In genomic region chr1:8763888-8764287, GRCh38 we compare ENCODE assay signal across 12 cellular contexts. TPM values are rescaled to one million over a fixed set of nuclear protein-coding genes. Genes with fewer than 3 reads are reported as not detected.
DNase-seq lines count a peak whose midpoint lies in the region; ATAC-seq, FAIRE-seq and TF ChIP-seq lines count a peak whose summit lies in the region.
"Had no signal": no experiment of that assay in that cellular context is flagged by ENCODE, and none has a peak within 500 bp of the region (broad histone marks: within the 10 kb centered on the region; RNA-seq: fewer than 3 reads in every experiment).

No MANE protein-coding gene starts in this region.

- TF ChIP-seq POLR2A in Raji (IDR thresholded peaks at IDR 0.05; ENCODE audit: insufficient read depth, low read depth, low read length): 0 out of 2 replicates have a peak, but pooled peaks have one; percentile 24

- DNase-seq in H7 (peak; percentile 15), mesenchymal stem cell (peak; percentile 54), small intestine (no peak)
- no peak for DNase-seq in activated naive CD4-positive, alpha-beta T cell treated with Interleukin-2 at 50 U/mL for 16 hours
- no peak for DNase-seq in stimulated activated naive CD4-positive, alpha-beta T cell treated with Interleukin-2 at 50 U/mL for 16 hours (lab: John Stamatoyannopoulos, UW)
- DNase-seq: stimulated activated CD4-positive, alpha-beta T cell treated with anti-CD3 and anti-CD28 coated beads, Interleukin-2, amount 100 ng/mL, for 24 hours had no signal

- no peak overlapping the region for H2AK5ac ChIP-seq in mesenchymal stem cell (ENCODE audit: low read length, severe bottlenecking)

- no peak for ATAC-seq in HG02981 (IDR thresholded peaks at IDR 0.05; ENCODE audit: unreplicated experiment)
- ATAC-seq: gastroesophageal sphincter, Right ventricle myocardium inferior had no signal

- H3K4ac ChIP-seq in mesenchymal stem cell (ENCODE audit: low read depth in 1 of 2, low read length in 2 of 2): no peak overlapping the region

- FAIRE-seq in small intestine (lab: Jason Lieb, UNC): no peak

- TF ChIP-seq CTCF in GM12875 (IDR thresholded peaks at IDR 0.05; ENCODE audit: borderline replicate concordance, insufficient read depth, low read depth, low read length): 0 out of 2 replicates have a peak, but pooled peaks have one; percentile 7

- 90% methylated on average over 1 of the region's 4 CpGs for WGBS in mesenchymal stem cell
- WGBS in small intestine, 3 donors: 48 to 58% (median 50%) methylated on average over 4 of the region's 4 CpGs

- no peak overlapping the region for H3K23ac ChIP-seq in mesenchymal stem cell (ENCODE audit: low read length in 2 of 2)

- H4K8ac ChIP-seq in mesenchymal stem cell (ENCODE audit: low read length): no peak overlapping the region

- no peak overlapping the region for H3K27ac ChIP-seq in mesenchymal stem cell (ENCODE audit: low read length, poor library complexity, severe bottlenecking)
- no peak overlapping the region for H3K27ac ChIP-seq in small intestine (ENCODE audit: low read depth in 1 of 2, low read length in 1 of 2)
- H3K27ac ChIP-seq: thoracic aorta had no signal

- no peak overlapping the region for H3K4me2 ChIP-seq in mesenchymal stem cell (ENCODE audit: low read length, poor library complexity, severe bottlenecking)

- H3K27me3 ChIP-seq in H7 (ENCODE audit: control insufficient read depth, insufficient read depth, low read length) (no peaks in the 10 kb centered on the region), mesenchymal stem cell (ENCODE audit: control insufficient read depth in 1 of 2, insufficient read depth in 1 of 2, low read length in 2 of 2) (no peaks in the 10 kb centered on the region), small intestine (ENCODE audit: control insufficient read depth in 2 of 2, insufficient read depth in 2 of 2, low read length in 2 of 2) (no peaks in the 10 kb centered on the region)
- H3K27me3 ChIP-seq: gastroesophageal sphincter had no signal

- no peak overlapping the region for H3K18ac ChIP-seq in mesenchymal stem cell (ENCODE audit: low read depth in 1 of 2, low read length in 2 of 2)

- no peaks in the 10 kb centered on the region for H3K36me3 ChIP-seq in H7 (replicated peaks; ENCODE audit: control insufficient read depth, insufficient read depth, low read length)
- H3K36me3 ChIP-seq in mesenchymal stem cell (ENCODE audit: control insufficient read depth in 1 of 2, insufficient read depth in 2 of 2, low read depth in 1 of 2, low read length in 2 of 2): no peaks in the 10 kb centered on the region
- H3K36me3 ChIP-seq in small intestine (ENCODE audit: control insufficient read depth in 2 of 2, insufficient read depth in 2 of 2, low read length in 2 of 2): no peaks in the 10 kb centered on the region
- H3K36me3 ChIP-seq: gastroesophageal sphincter, thoracic aorta had no signal

- no peak overlapping the region for H2BK15ac ChIP-seq in mesenchymal stem cell (ENCODE audit: low read depth, poor library complexity, severe bottlenecking)

- no peak overlapping the region for H4K91ac ChIP-seq in mesenchymal stem cell (ENCODE audit: low read length)

- H3K4me3 ChIP-seq in GM12875 (ENCODE audit: low read depth, low read length): no peak overlapping the region
- no peak overlapping the region for H3K4me3 ChIP-seq in H7 (ENCODE audit: insufficient read depth, low read depth, low read length)
- H3K4me3 ChIP-seq in mesenchymal stem cell (ENCODE audit: insufficient read depth in 1 of 2, low read depth in 1 of 2, low read length in 2 of 2): no peak overlapping the region
- no peak overlapping the region for H3K4me3 ChIP-seq in small intestine (ENCODE audit: low read depth in 1 of 2, low read length in 2 of 2)
- H3K4me3 ChIP-seq: gastroesophageal sphincter, thoracic aorta had no signal

- no peak overlapping the region for H2BK12ac ChIP-seq in mesenchymal stem cell (ENCODE audit: low read length in 2 of 2)

- H3K9me3 ChIP-seq in mesenchymal stem cell (ENCODE audit: control insufficient read depth, low read length) (no peaks in the 10 kb centered on the region), small intestine (ENCODE audit: control insufficient read depth, low read depth) (no peaks in the 10 kb centered on the region)
- H3K9me3 ChIP-seq: gastroesophageal sphincter, thoracic aorta had no signal

- no peak overlapping the region for H2BK5ac ChIP-seq in mesenchymal stem cell (ENCODE audit: low read depth, low read length, poor library complexity, severe bottlenecking)

- no peak overlapping the region for H3K14ac ChIP-seq in mesenchymal stem cell (ENCODE audit: low read length in 2 of 2)

- H2AFZ ChIP-seq in mesenchymal stem cell (ENCODE audit: low read depth, low read length): no peak overlapping the region

- peaks cover 6% of the 10 kb centered on the region for H3K4me1 ChIP-seq in mesenchymal stem cell (ENCODE audit: control insufficient read depth, insufficient read depth, low read depth, low read length)
- H3K4me1 ChIP-seq in small intestine (ENCODE audit: control insufficient read depth in 2 of 2, insufficient read depth in 1 of 2, low read depth in 1 of 2, low read length in 1 of 2): peaks cover 0 to 2% of the 10 kb centered on the region in 2 donors

- peaks cover 27% of the 10 kb centered on the region for H3K79me1 ChIP-seq in mesenchymal stem cell (replicated peaks; ENCODE audit: low read length, poor library complexity, severe bottlenecking)

- no peak overlapping the region for H3K9ac ChIP-seq in mesenchymal stem cell (ENCODE audit: low read length)

- H2BK120ac ChIP-seq in mesenchymal stem cell (ENCODE audit: low read depth, low read length): no peak overlapping the region

RNA-seq across cellular contexts. Expression of gene RERE, which starts 53.6 kb away (rescaled TPM):
- 75.8 and 98.8 TPM in 2 replicates for total RNA-seq in H7 (2014; rRNA removed; shearing (Covaris generic))
- polyA plus RNA-seq in mesenchymal stem cell (2013, experiment 1 of 2): 59.5 TPM
- 53.5 TPM for polyA plus RNA-seq in mesenchymal stem cell (2013, experiment 2 of 2)
- 10 to 100 TPM; 19.5 to 28.1 (median 23.5) TPM for polyA plus RNA-seq in small intestine

Comparison
In these comparisons a context has a peak if more than half of its experiments do, and no peak if none do; other contexts are left out.
1. DNase-seq: peak in H7 (single experiment) and mesenchymal stem cell (single experiment); none in activated naive CD4-positive, alpha-beta T cell treated with Interleukin-2 at 50 U/mL for 16 hours (single experiment), stimulated activated naive CD4-positive, alpha-beta T cell treated with Interleukin-2 at 50 U/mL for 16 hours (single experiment) and small intestine (single experiment).